8 cellular contexts compared by ENCODE assay signal in the genomic region with DNA sequence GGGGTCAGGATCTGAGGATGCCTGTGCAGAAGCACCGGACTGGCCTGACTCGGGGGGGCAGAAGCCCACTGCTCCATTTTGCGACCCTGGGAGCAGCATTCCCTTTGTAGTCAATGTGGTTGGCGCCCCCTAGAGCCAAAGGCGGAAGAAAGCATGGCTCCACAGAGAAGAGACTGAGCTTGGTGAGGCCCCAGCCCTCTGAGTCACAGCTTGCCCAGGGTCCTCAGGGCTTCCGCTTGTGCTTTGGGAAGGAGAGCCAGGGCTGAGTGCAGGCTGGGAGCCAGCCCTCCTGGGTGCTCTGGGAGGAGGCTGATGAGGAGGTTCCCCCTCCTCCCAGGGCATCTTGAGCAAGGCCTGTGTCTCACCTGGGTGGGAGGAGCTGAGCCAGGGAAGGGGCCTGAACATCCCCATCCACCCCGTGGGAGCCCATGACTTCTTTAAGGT. TPM values are rescaled to one million over a fixed set of nuclear protein-coding genes. Genes with fewer than 3 reads are reported as not detected.
A peak's percentile ranks its signal among the peaks of the same experiment; 100 is the strongest.
DNase-seq lines count a peak whose midpoint lies in the region; ATAC-seq and TF ChIP-seq lines count a peak whose summit lies in the region.

No MANE protein-coding gene starts in this region.

- no peaks in the 10 kb centered on the region for H4K20me1 ChIP-seq in fibroblast of lung (ENCODE audit: control insufficient read depth, extremely low read depth, insufficient read depth, low read length)

- DNase-seq in CD14-positive monocyte (ENCODE audit: low spot score) (no peak), NCI-H82 (lab: John Stamatoyannopoulos, UW) (peak; percentile 78), activated T-cell treated with anti-CD3 and anti-CD28 coated beads for 24 hours (ENCODE audit: low read depth) (peak; percentile 39), fibroblast of lung (ENCODE audit: low read depth in 2 of 2) (peak; percentile 81), ovary (peak in 3 of 5 donors; percentile 36 to 50 (median 44)), NCI-H774 (lab: John Stamatoyannopoulos, UW) (no peak)

- H3K9me3 Mint-ChIP-seq in CD14-positive monocyte = peaks cover 0 to 5% (median 0%) of the 10 kb centered on the region in 7 donors

- H3K27ac ChIP-seq in fibroblast of lung (ENCODE audit: insufficient read depth, low read length) (no peak overlapping the region), ovary (no peak overlapping the region)

- H3K4me2 ChIP-seq in fibroblast of lung (ENCODE audit: extremely low read depth, insufficient read depth, low read length) = no peak overlapping the region

- TF ChIP-seq POLR2A in ovary (IDR thresholded peaks at IDR 0.05) = no peak

- no peak for TF ChIP-seq EP300 in ovary (IDR thresholded peaks at IDR 0.05)

- no peak overlapping the region for H2AFZ ChIP-seq in fibroblast of lung (ENCODE audit: low read length)

- no peaks in the 10 kb centered on the region for H3K36me3 Mint-ChIP-seq in CD14-positive monocyte

- H3K27ac Mint-ChIP-seq in CD14-positive monocyte = no peak overlapping the region

- H3K9ac ChIP-seq in fibroblast of lung (ENCODE audit: insufficient read depth, low read length) = no peak overlapping the region

- TF ChIP-seq CTCF in CD14-positive monocyte (IDR thresholded peaks at IDR 0.05) = peak; percentile 72
- TF ChIP-seq CTCF in fibroblast of lung (conservative IDR thresholded peaks at IDR 0.05 in 1 of 2, IDR thresholded peaks at IDR 0.05 in 1 of 2; ENCODE audit: low read depth in 1 of 2, low read length in 2 of 2) = peak; percentile 72 to 87
- TF ChIP-seq CTCF in ovary (IDR thresholded peaks at IDR 0.05) = no peak

- peaks cover 10 to 13% (median 11%) of the 10 kb centered on the region in 3 donors for H3K27me3 Mint-ChIP-seq in CD14-positive monocyte (ENCODE audit: low read depth in 3 of 3)

- intact Hi-C loops in CD14-positive monocyte (cut with micrococcal nuclease) (no loop called here), ovary (cut with DNase I) (no loop called here)

- no peak overlapping the region for H3K4me3 Mint-ChIP-seq in CD14-positive monocyte

- peaks cover 2% of the 10 kb centered on the region for H3K4me1 ChIP-seq in fibroblast of lung (ENCODE audit: control insufficient read depth, extremely low read depth, insufficient read depth, low read length)
- H3K4me1 ChIP-seq in ovary (ENCODE audit: insufficient read depth) = peaks cover under 1% of the 10 kb centered on the region

- peak; percentile 51 for ATAC-seq in GM21360 (IDR thresholded peaks at IDR 0.05; ENCODE audit: unreplicated experiment)
- no peak for ATAC-seq in GM18867 (IDR thresholded peaks at IDR 0.05; ENCODE audit: unreplicated experiment)

- H3K9me3 ChIP-seq in fibroblast of lung (ENCODE audit: control insufficient read depth, insufficient read depth, low read depth, low read length) (no peaks in the 10 kb centered on the region), ovary (no peaks in the 10 kb centered on the region)

- peaks cover 2% of the 10 kb centered on the region for H3K27me3 ChIP-seq in fibroblast of lung (ENCODE audit: control insufficient read depth, insufficient read depth, low read length)
- H3K27me3 ChIP-seq in ovary = no peaks in the 10 kb centered on the region

- H3K4me1 Mint-ChIP-seq in CD14-positive monocyte = peaks cover 4% of the 10 kb centered on the region

- H3K4me3 ChIP-seq in fibroblast of lung (replicated peaks in 1 of 4; ENCODE audit: control extremely low read depth in 1 of 4, insufficient read depth in 1 of 4, low read depth in 3 of 4, low read length in 4 of 4) = no peak overlapping the region
- H3K4me3 ChIP-seq in ovary = no peak overlapping the region

- H3K36me3 ChIP-seq in fibroblast of lung (ENCODE audit: control insufficient read depth, insufficient read depth, low read length) (no peaks in the 10 kb centered on the region), ovary (no peaks in the 10 kb centered on the region)

- no peaks in the 10 kb centered on the region for H3K79me2 ChIP-seq in fibroblast of lung (ENCODE audit: control insufficient read depth, insufficient read depth, low read length)

- WGBS in ovary, 3 donors = 14 to 24% (median 18%) methylated on average over 7 of the region's 7 CpGs

RNA-seq across cellular contexts. Expression of a gene that starts 5.5 kb away (rescaled TPM):
- under 1 TPM; 0.63 to 0.70 TPM for polyA plus RNA-seq in CD14-positive monocyte
- 9.0 and 16.2 TPM in 2 replicates for total RNA-seq in fibroblast of lung
- polyA plus RNA-seq in fibroblast of lung = 3.2 and 4.4 TPM in 2 replicates
- 4.4 and 5.9 TPM in 2 replicates for polyA plus RNA-seq in fibroblast of lung (2012)
- 5.2 and 7.7 TPM in 2 replicates for polyA minus RNA-seq in fibroblast of lung (ENCODE audit: low replicate concordance)
- 10 to 100 TPM in 3 of 7 donors, 1 to 10 TPM in 4; 7.4 to 47.2 (median 9.9) TPM for total RNA-seq in ovary
- 1 to 10 TPM; 5.6 to 6.6 TPM for polyA plus RNA-seq in ovary

RNA-seq across cellular contexts. Expression of a gene that starts 20.9 kb away (rescaled TPM):
- polyA plus RNA-seq in CD14-positive monocyte = 10 to 100 TPM in 1 of 2 donors, 1 to 10 TPM in 1; 4.6 to 10.1 TPM
- total RNA-seq in fibroblast of lung = 13.4 and 15.2 TPM in 2 replicates
- 24.4 and 34.2 TPM in 2 replicates for polyA plus RNA-seq in fibroblast of lung
- 28.9 and 37.8 TPM in 2 replicates for polyA plus RNA-seq in fibroblast of lung (2012)
- 95.9 and 134 TPM in 2 replicates for polyA minus RNA-seq in fibroblast of lung (ENCODE audit: low replicate concordance)
- total RNA-seq in ovary = 10 to 100 TPM; 11.7 to 50.5 (median 27.4) TPM
- 10 to 100 TPM; 14.5 to 17.6 TPM for polyA plus RNA-seq in ovary

RNA-seq across cellular contexts. Expression of a gene that starts 50.5 kb away (rescaled TPM):
- not detected for polyA plus RNA-seq in CD14-positive monocyte
- total RNA-seq in fibroblast of lung = 0.26 and 0.83 TPM in 2 replicates
- 0.05 and 0.09 TPM in 2 replicates for polyA plus RNA-seq in fibroblast of lung
- 0.22 TPM in 1 of 2 replicates, not detected in the other for polyA plus RNA-seq in fibroblast of lung (2012)
- polyA minus RNA-seq in fibroblast of lung (ENCODE audit: low replicate concordance) = not detected in 2 replicates
- total RNA-seq in ovary = 1 to 10 TPM; 1.1 to 3.8 (median 2.2) TPM
- polyA plus RNA-seq in ovary = 1 to 10 TPM; 2.0 to 3.2 TPM

Comparison
In these comparisons a context has a peak if more than half of its experiments do, and no peak if none do; other contexts are left out.
1. DNase-seq: peak in NCI-H82 (single experiment), activated T-cell treated with anti-CD3 and anti-CD28 coated beads for 24 hours (single experiment), fibroblast of lung (2 of 2) and ovary (3 of 5); none in CD14-positive monocyte (single experiment) and NCI-H774 (single experiment).
2. CTCF ChIP-seq: peak in CD14-positive monocyte (single experiment) and fibroblast of lung (2 of 2); none in ovary (0 of 3).